ENCODE assay signal across 1 cellular context in the genomic region with DNA sequence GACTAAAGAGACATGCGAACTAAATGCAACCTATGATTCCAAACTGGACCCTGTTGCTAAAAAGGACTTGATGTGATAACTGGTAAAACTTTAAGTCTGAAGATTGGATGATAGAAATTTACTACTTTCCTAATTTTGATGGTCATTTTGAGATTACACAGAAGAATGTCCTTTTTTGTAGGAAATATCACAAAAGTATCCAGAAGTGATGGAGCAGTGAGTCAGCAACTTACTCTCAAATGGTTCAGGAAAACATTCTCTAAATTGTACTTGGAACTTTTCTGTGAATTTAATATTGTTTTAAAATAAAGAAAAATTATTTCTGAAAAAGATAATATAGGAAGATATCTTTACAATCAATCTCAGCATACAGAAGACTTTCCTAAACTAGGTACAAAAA.
TF ChIP-seq lines count a peak whose summit lies in the region.

No MANE protein-coding gene starts in this region.

TF ChIP-seq in GM12878, 131 proteins besides CTCF, POLR2A, EP300 and RAD21:
- TF ChIP-seq STAT3 (IDR thresholded peaks at IDR 0.05; ENCODE audit: low read depth, low read length): no peak
- TF ChIP-seq NR2F1 (conservative IDR thresholded peaks at IDR 0.05): no peak
TF ChIP-seq in GM12878: peak in this region for 0.
